Comparison of ENCODE assay signal across 23 cellular contexts in genomic region chr3:132368962-132369361, GRCh38. TPM values are rescaled to one million over a fixed set of nuclear protein-coding genes. Genes with fewer than 3 reads are reported as not detected.
DNase-seq lines count a peak whose midpoint lies in the region; ATAC-seq and TF ChIP-seq lines count a peak whose summit lies in the region.
"Had no signal": no experiment of that assay in that cellular context is flagged by ENCODE, and none has a peak within 500 bp of the region (broad histone marks: within the 10 kb centered on the region; RNA-seq: fewer than 3 reads in every experiment).

No MANE protein-coding gene starts in this region.

- H3K27me3 ChIP-seq in RWPE2 (ENCODE audit: insufficient read depth, poor library complexity, severe bottlenecking) = no peaks in the 10 kb centered on the region
- H3K27me3 ChIP-seq: BLaER1 treated with 17β-estradiol and CSF1 and Interleukin-3, amounts not matched to agents 10 nM and 100 nM had no signal

- peaks cover 6% of the 10 kb centered on the region for H3K27me3 Mint-ChIP-seq in activated T-cell treated with anti-CD3 and anti-CD28 coated beads, Interleukin-2, amount 50 U/mL, for 4 hours (ENCODE audit: low read depth)
- no peaks in the 10 kb centered on the region for H3K27me3 Mint-ChIP-seq in stimulated activated naive CD8-positive, alpha-beta T cell treated with anti-CD3 and anti-CD28 coated beads, Interleukin-15, amount 100 ng/mL, for 72 hours

- no peaks in the 10 kb centered on the region for H3K4me1 ChIP-seq in RWPE2 (ENCODE audit: insufficient read depth, poor library complexity, severe bottlenecking)
- H3K4me1 ChIP-seq: A549; BLaER1 treated with 17β-estradiol and CSF1 and Interleukin-3, amounts not matched to agents 10 nM and 100 nM; Caco-2 had no signal

- no peak overlapping the region for H3K4me3 ChIP-seq in RWPE2 (ENCODE audit: severe bottlenecking)
- H3K4me3 ChIP-seq: A549; BLaER1 treated with 17β-estradiol and CSF1 and Interleukin-3, amounts not matched to agents 10 nM and 100 nM; GM12878; MG63 had no signal

- no peak overlapping the region for H3K27ac Mint-ChIP-seq in stimulated activated naive CD8-positive, alpha-beta T cell treated with anti-CD3 and anti-CD28 coated beads, Interleukin-15, amount 100 ng/mL, for 72 hours
- H3K27ac Mint-ChIP-seq: CD4-positive, alpha-beta T cell had no signal

- H3K9me3 Mint-ChIP-seq in activated T-cell treated with anti-CD3 and anti-CD28 coated beads, Interleukin-2, amount 50 U/mL, for 4 hours = no peaks in the 10 kb centered on the region
- no peaks in the 10 kb centered on the region for H3K9me3 Mint-ChIP-seq in stimulated activated naive CD8-positive, alpha-beta T cell treated with anti-CD3 and anti-CD28 coated beads, Interleukin-15, amount 100 ng/mL, for 72 hours
- H3K9me3 Mint-ChIP-seq: CD4-positive, alpha-beta T cell had no signal

- no peaks in the 10 kb centered on the region for H3K36me3 ChIP-seq in RWPE2 (ENCODE audit: low read depth)
- H3K36me3 ChIP-seq: MG63 had no signal

- peak; percentile 56 to 65 for ATAC-seq in activated T-cell treated with anti-CD3 and anti-CD28 coated beads, Interleukin-2, amount 50 U/mL, for 4 hours
- ATAC-seq in RWPE2 (ENCODE audit: low read depth) (peak; percentile 64; the same call in 2 of the 3 replicates), GM18519 (IDR thresholded peaks at IDR 0.05; ENCODE audit: low FRiP score, unreplicated experiment) (no peak)
- ATAC-seq in stimulated activated naive CD8-positive, alpha-beta T cell treated with anti-CD3 and anti-CD28 coated beads, Interleukin-15, amount 100 ng/mL, for 72 hours = peak; percentile 58
- ATAC-seq: A549, GM12878, HCT116, Panc1, SK-N-SH treated with all-trans-retinoic acid at 6 μM for 48 hours had no signal

- TF ChIP-seq CTCF in RWPE2 (IDR thresholded peaks at IDR 0.05; ENCODE audit: poor library complexity, severe bottlenecking) = no peak

- no peaks in the 10 kb centered on the region for H3K36me3 Mint-ChIP-seq in activated T-cell treated with anti-CD3 and anti-CD28 coated beads, Interleukin-2, amount 50 U/mL, for 4 hours (ENCODE audit: insufficient read depth)

- no peaks in the 10 kb centered on the region for H3K9me3 ChIP-seq in RWPE2 (ENCODE audit: severe bottlenecking)
- H3K9me3 ChIP-seq: A549, Caco-2, MG63 had no signal

- H3K4me1 Mint-ChIP-seq in activated T-cell treated with anti-CD3 and anti-CD28 coated beads, Interleukin-2, amount 50 U/mL, for 4 hours (ENCODE audit: low read depth) = no peaks in the 10 kb centered on the region
- no peaks in the 10 kb centered on the region for H3K4me1 Mint-ChIP-seq in stimulated activated naive CD8-positive, alpha-beta T cell treated with anti-CD3 and anti-CD28 coated beads, Interleukin-15, amount 100 ng/mL, for 72 hours

- no peak overlapping the region for H3K4me3 Mint-ChIP-seq in activated T-cell treated with anti-CD3 and anti-CD28 coated beads, Interleukin-2, amount 50 U/mL, for 4 hours
- no peak overlapping the region for H3K4me3 Mint-ChIP-seq in stimulated activated naive CD8-positive, alpha-beta T cell treated with anti-CD3 and anti-CD28 coated beads, Interleukin-15, amount 100 ng/mL, for 72 hours
- H3K4me3 Mint-ChIP-seq: CD4-positive, alpha-beta T cell had no signal

- no peak overlapping the region for H3K27ac ChIP-seq in RWPE2 (ENCODE audit: poor library complexity, severe bottlenecking)
- H3K27ac ChIP-seq: A549; BLaER1 treated with 17β-estradiol and CSF1 and Interleukin-3, amounts not matched to agents 10 nM and 100 nM had no signal

- no peak for DNase-seq in activated T-cell treated with anti-CD3 and anti-CD28 coated beads, Interleukin-2, amount 50 U/mL, for 4 hours
- DNase-seq in activated T-cell treated with anti-CD3 and anti-CD28 coated beads for 4 hours = no peak
- DNase-seq in HCEC 1CT = peak; percentile 30
- DNase-seq in RWPE2 (ENCODE audit: low spot score) = no peak
- no peak for DNase-seq in stimulated activated naive CD8-positive, alpha-beta T cell treated with anti-CD3 and anti-CD28 coated beads, Interleukin-15, amount 100 ng/mL, for 72 hours
- DNase-seq in NCI-H2081 treated with DMSO at 0.1 percent for 48 hours (lab: John Stamatoyannopoulos, UW) = no peak
- DNase-seq: AML-193; Caco-2; CD4-positive, alpha-beta T cell; GDM1; IMR-90; KG1; MG63; NCI-H2029; NCI-H526 treated with DMSO at 0.1 percent for 48 hours; SIG-M5 had no signal

RNA-seq across cellular contexts. Expression of gene DNAJC13, which starts 48.3 kb away (rescaled TPM):
- 10 to 100 TPM; 16.5 to 16.8 (median 16.8) TPM for total RNA-seq in activated T-cell treated with anti-CD3 and anti-CD28 coated beads, Interleukin-2, amount 50 U/mL, for 4 hours

RNA-seq across cellular contexts. Expression of gene ACP3, which starts 51.8 kb away (rescaled TPM):
- not detected for total RNA-seq in activated T-cell treated with anti-CD3 and anti-CD28 coated beads, Interleukin-2, amount 50 U/mL, for 4 hours
- total RNA-seq: CD4-positive, alpha-beta T cell; GM12878 had no signal
